In the genomic region with DNA sequence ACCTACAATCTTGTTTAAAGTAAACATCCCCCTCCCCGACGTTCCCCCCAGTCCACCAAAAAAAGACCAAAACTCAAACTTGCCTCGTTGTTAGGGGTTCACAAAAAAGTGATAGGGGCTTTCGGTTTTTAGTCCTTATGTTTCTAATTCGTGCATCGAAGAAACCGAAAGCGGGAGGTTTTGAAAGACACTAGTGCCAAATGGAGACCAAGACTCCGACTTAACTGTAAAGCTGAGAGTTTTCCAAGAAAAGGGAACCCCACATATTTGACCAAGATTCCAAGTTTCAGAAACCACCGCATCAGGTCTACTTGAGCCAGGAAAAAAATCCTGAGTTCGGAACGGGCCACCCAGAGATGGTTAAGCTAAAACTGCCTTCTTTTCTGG, we compare ENCODE assay signal across 8 cellular contexts. TPM values are rescaled to one million over a fixed set of nuclear protein-coding genes. Genes with fewer than 3 reads are reported as not detected.
DNase-seq lines count a peak whose midpoint lies in the region; ATAC-seq lines count a peak whose summit lies in the region.

No MANE protein-coding gene starts in this region.

- H3K27me3 Mint-ChIP-seq in activated T-helper 17 cell treated with anti-CD3 and anti-CD28 coated beads, Interleukin-2, amount 50 U/mL, for 72 hours = no peaks in the 10 kb centered on the region
- H3K27me3 Mint-ChIP-seq in immature natural killer cell (ENCODE audit: low read depth in 3 of 3) = peaks cover 9 to 16% (median 10%) of the 10 kb centered on the region in 3 donors

- peaks cover 85% of the 10 kb centered on the region for H3K36me3 Mint-ChIP-seq in activated T-helper 17 cell treated with anti-CD3 and anti-CD28 coated beads, Interleukin-2, amount 50 U/mL, for 72 hours (ENCODE audit: low read depth)
- peaks cover 0 to 16% (median under 1%) of the 10 kb centered on the region in 3 donors for H3K36me3 Mint-ChIP-seq in immature natural killer cell

- H3K4me1 Mint-ChIP-seq in activated T-helper 17 cell treated with anti-CD3 and anti-CD28 coated beads, Interleukin-2, amount 50 U/mL, for 72 hours = peaks cover 34% of the 10 kb centered on the region
- H3K4me1 Mint-ChIP-seq in immature natural killer cell = peaks cover 59 to 78% of the 10 kb centered on the region in 2 donors

- H3K9me3 Mint-ChIP-seq in activated T-helper 17 cell treated with anti-CD3 and anti-CD28 coated beads, Interleukin-2, amount 50 U/mL, for 72 hours = no peaks in the 10 kb centered on the region
- H3K9me3 Mint-ChIP-seq in immature natural killer cell = no peaks in the 10 kb centered on the region

- peak overlapping the region; percentile 99 for H3K4me3 Mint-ChIP-seq in activated T-helper 17 cell treated with anti-CD3 and anti-CD28 coated beads, Interleukin-2, amount 50 U/mL, for 72 hours
- H3K4me3 Mint-ChIP-seq in immature natural killer cell = peak overlapping the region; percentile 98 to 100 (median 99)

- DNase-seq in activated CD4-positive, CD25-positive, alpha-beta regulatory T cell (lab: John Stamatoyannopoulos, UW) = no peak
- DNase-seq in immature natural killer cell (no peak), GOT3 (lab: John Stamatoyannopoulos, UW) (no peak)

- peak overlapping the region; percentile 97 for H3K27ac Mint-ChIP-seq in activated T-helper 17 cell treated with anti-CD3 and anti-CD28 coated beads, Interleukin-2, amount 50 U/mL, for 72 hours
- peak overlapping the region; percentile 96 to 99 (median 97) for H3K27ac Mint-ChIP-seq in immature natural killer cell

- H3K27ac ChIP-seq in temporal lobe (ENCODE audit: low read depth, low read length) = peak overlapping the region; percentile 42

- ATAC-seq in activated CD4-positive, CD25-positive, alpha-beta regulatory T cell treated with anti-CD3 and anti-CD28 coated beads, Interleukin-2, amount 50 U/mL, for 24 hours = peak; percentile 4 to 8
- ATAC-seq in activated T-helper 17 cell treated with anti-CD3 and anti-CD28 coated beads, Interleukin-2, amount 50 U/mL, for 72 hours (replicated peaks) = no peak
- ATAC-seq in GM18517 (IDR thresholded peaks at IDR 0.05; ENCODE audit: unreplicated experiment) (no peak), GM19395 (IDR thresholded peaks at IDR 0.05; ENCODE audit: unreplicated experiment) (no peak)

RNA-seq across cellular contexts. Expression of a gene that starts 0.5 kb away (rescaled TPM):
- total RNA-seq in activated T-helper 17 cell treated with anti-CD3 and anti-CD28 coated beads, Interleukin-2, amount 50 U/mL, for 72 hours = 100 to 1,000 TPM; 124 to 179 TPM
- 100 to 1,000 TPM; 234 to 348 (median 278) TPM for polyA plus RNA-seq in immature natural killer cell
- total RNA-seq in temporal lobe = 36.1 TPM

RNA-seq across cellular contexts. Expression of a gene that starts 0.7 kb away (rescaled TPM):
- 10 to 100 TPM; 40.5 to 68.7 TPM for total RNA-seq in activated T-helper 17 cell treated with anti-CD3 and anti-CD28 coated beads, Interleukin-2, amount 50 U/mL, for 72 hours
- 10 to 100 TPM; 23.3 to 37.7 (median 24.1) TPM for polyA plus RNA-seq in immature natural killer cell
- total RNA-seq in temporal lobe = 29.5 TPM

RNA-seq across cellular contexts. Expression of a gene that starts 19.6 kb away (rescaled TPM):
- total RNA-seq in activated T-helper 17 cell treated with anti-CD3 and anti-CD28 coated beads, Interleukin-2, amount 50 U/mL, for 72 hours = 1 to 10 TPM; 2.4 to 3.9 TPM
- polyA plus RNA-seq in immature natural killer cell = 10 to 100 TPM in 1 of 3 donors, 1 to 10 TPM in 1, under 1 TPM in 1; 0.39 to 17.7 (median 4.1) TPM
- total RNA-seq in temporal lobe = 4.4 TPM

Comparison
In these comparisons a context has a peak if more than half of its experiments do, and no peak if none do; other contexts are left out.
1. ATAC-seq: peak in activated CD4-positive, CD25-positive, alpha-beta regulatory T cell treated with anti-CD3 and anti-CD28 coated beads, Interleukin-2, amount 50 U/mL, for 24 hours (2 of 2); none in activated T-helper 17 cell treated with anti-CD3 and anti-CD28 coated beads, Interleukin-2, amount 50 U/mL, for 72 hours (single experiment), GM18517 (single experiment) and GM19395 (single experiment).